1 cellular context compared by ENCODE assay signal in genomic region chr2:172103471-172104292, GRCh38.
TF ChIP-seq lines count a peak whose summit lies in the region.

No MANE protein-coding gene starts in this region.

TF ChIP-seq in K562, 482 proteins besides CTCF, POLR2A, EP300 and RAD21 (continued from another document):
- TF ChIP-seq ARID3A (IDR thresholded peaks at IDR 0.05; ENCODE audit: borderline replicate concordance, low read depth, low read length) (no peak), SNIP1 (IDR thresholded peaks at IDR 0.05; ENCODE audit: low read depth) (no peak), THAP7 (CRISPR knock-in tag; IDR thresholded peaks at IDR 0.05) (no peak), PURB (CRISPR knock-in tag; IDR thresholded peaks at IDR 0.05; ENCODE audit: low read depth) (no peak), ZFP91 (CRISPR knock-in tag; IDR thresholded peaks at IDR 0.05) (no peak), CHAMP1 (IDR thresholded peaks at IDR 0.05) (peak; percentile 51; the same call in 1 of the 2 replicates), MCM7 (IDR thresholded peaks at IDR 0.05) (no peak), MBD1 (CRISPR knock-in tag; IDR thresholded peaks at IDR 0.05) (0 out of 2 replicates have a peak, but pooled peaks have one; percentile 12), ZBTB7A (IDR thresholded peaks at IDR 0.05; ENCODE audit: borderline replicate concordance, control insufficient read depth, low read depth, low read length) (peak; percentile 71; the same call in 1 of the 2 replicates), ZNF384 (IDR thresholded peaks at IDR 0.05; ENCODE audit: low read depth, low read length) (peak; percentile 51; the same call in 1 of the 2 replicates), RBM39 (optimal IDR thresholded peaks at IDR 0.05; ENCODE audit: low read depth, low read length) (no peak), SREBF2 (CRISPR knock-in tag; IDR thresholded peaks at IDR 0.05) (no peak), ETV6 (IDR thresholded peaks at IDR 0.05; ENCODE audit: borderline replicate concordance in 1 of 2, low read depth in 2 of 2, low read length in 1 of 2) (no peak), ETV6 (CRISPR knock-in tag; IDR thresholded peaks at IDR 0.05; ENCODE audit: borderline replicate concordance) (no peak), IRF1 (CRISPR knock-in tag; IDR thresholded peaks at IDR 0.05; ENCODE audit: borderline replicate concordance) (no peak), ZNF24 (IDR thresholded peaks at IDR 0.05) (peak; percentile 54; the same call in 1 of the 2 replicates), ZNF232 (CRISPR knock-in tag; IDR thresholded peaks at IDR 0.05) (no peak), GTF2A2 (tag; IDR thresholded peaks at IDR 0.05) (no peak), JUND (IDR thresholded peaks at IDR 0.05; ENCODE audit: borderline replicate concordance, low read depth, low read length) (peak; percentile 48; the same call in 1 of the 2 replicates), JUND (tag; IDR thresholded peaks at IDR 0.05; ENCODE audit: borderline replicate concordance, low read depth, low read length) (no peak; the same call in 2 of the 3 replicates)
- TF ChIP-seq, protein P1, sequence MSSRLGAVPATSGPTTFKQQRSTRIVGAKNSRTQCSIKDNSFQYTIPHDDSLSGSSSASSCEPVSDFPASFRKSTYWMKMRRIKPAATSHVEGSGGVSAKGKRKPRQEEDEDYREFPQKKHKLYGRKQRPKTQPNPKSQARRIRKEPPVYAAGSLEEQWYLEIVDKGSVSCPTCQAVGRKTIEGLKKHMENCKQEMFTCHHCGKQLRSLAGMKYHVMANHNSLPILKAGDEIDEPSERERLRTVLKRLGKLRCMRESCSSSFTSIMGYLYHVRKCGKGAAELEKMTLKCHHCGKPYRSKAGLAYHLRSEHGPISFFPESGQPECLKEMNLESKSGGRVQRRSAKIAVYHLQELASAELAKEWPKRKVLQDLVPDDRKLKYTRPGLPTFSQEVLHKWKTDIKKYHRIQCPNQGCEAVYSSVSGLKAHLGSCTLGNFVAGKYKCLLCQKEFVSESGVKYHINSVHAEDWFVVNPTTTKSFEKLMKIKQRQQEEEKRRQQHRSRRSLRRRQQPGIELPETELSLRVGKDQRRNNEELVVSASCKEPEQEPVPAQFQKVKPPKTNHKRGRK (tag; IDR thresholded peaks at IDR 0.05), result peak; percentile 77; the same call in 1 of the 2 replicates
